8 cellular contexts compared by ENCODE assay signal in the genomic region with DNA sequence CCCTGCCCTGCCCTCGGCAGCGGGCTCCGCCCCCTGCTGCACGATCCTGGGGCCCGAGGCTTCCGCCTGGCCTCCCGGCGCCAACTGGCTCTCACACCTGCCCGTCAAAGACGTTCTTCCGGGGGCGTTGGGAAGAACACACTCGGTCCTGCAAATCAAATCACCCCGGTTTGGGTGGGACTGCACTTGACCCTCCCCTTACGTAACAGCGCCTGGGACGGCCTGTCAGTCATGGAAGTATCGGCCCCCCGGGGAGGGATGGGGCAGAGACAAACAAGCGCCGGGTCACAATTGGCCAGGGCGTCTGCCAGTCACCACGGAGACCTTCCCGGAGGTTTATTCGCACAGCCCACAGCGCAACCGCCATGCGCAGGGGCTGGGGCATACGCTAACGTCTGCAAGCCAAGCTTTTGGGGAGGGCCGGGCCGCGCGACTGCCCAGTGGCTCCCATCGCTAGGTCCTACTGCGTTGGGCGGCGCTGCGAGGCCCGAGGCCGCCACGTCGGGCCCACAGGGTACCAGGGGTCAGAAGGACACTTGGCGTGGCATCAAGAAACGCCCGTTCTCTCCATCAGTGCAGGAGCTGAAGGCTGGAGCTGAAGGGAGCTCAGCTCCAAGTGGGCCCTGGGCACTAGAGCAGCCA.
DNase-seq lines count a peak whose midpoint lies in the region; ATAC-seq and TF ChIP-seq lines count a peak whose summit lies in the region.

No MANE protein-coding gene starts in this region.

- peak overlapping the region; percentile 94 for H3K27ac ChIP-seq in C4-2B

- no peak for TF ChIP-seq CTCF in C4-2B (conservative IDR thresholded peaks at IDR 0.05)

- ATAC-seq in GM19372 (IDR thresholded peaks at IDR 0.05; ENCODE audit: low read depth, unreplicated experiment) (peak; percentile 92), HG03521 (IDR thresholded peaks at IDR 0.05; ENCODE audit: unreplicated experiment) (peak; percentile 95)

- DNase-seq in NCI-H69 (lab: John Stamatoyannopoulos, UW) (peak; percentile 99), cortex of kidney (lab: John Stamatoyannopoulos, UW) (peak; percentile 58), left kidney (ENCODE audit: low read depth, low spot score) (peak; percentile 100)
- peak; percentile 99 for DNase-seq in activated CD4-positive, alpha-beta T cell treated with anti-CD3 and anti-CD28 coated beads, Interleukin-2, amount 50 U/mL, for 1 hour
- peak; percentile 100 for DNase-seq in stimulated activated CD4-positive, alpha-beta T cell treated with anti-CD3 and anti-CD28 coated beads, Interleukin-1b, Interleukin-23, amount 100 ng/mL, for 48 hours

Comparison
In these comparisons a context has a peak if more than half of its experiments do, and no peak if none do; other contexts are left out.
1. Peak in every context shown above with its lines: DNase-seq, ATAC-seq and H3K27ac ChIP-seq.